ENCODE assay signal across 2 cellular contexts in the genomic region with DNA sequence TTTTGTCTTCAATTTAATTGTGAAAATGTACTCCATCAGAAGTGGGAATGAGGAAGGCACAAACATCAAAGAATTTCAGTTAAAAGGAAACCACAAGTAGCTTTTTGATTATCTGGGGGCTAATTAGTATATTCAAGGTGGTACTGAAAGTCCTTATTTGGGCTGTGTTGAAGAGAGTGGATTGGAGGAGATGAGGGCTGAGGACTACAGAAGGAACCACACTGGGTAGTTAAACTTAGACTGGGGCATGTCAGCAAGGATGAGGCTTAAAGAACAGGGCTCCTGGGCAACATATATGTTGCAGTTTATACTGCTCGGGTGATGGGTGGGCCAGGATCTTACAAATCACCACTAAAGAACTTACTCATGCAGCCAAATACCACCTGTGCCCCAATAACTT.
TF ChIP-seq lines count a peak whose summit lies in the region.

No MANE protein-coding gene starts in this region.

TF ChIP-seq in WTC11, 78 proteins besides CTCF, POLR2A, EP300 and RAD21:
- TF ChIP-seq ATF3 (CRISPR knock-in tag; conservative IDR thresholded peaks at IDR 0.05) (no peak), NR1H2 (CRISPR knock-in tag; IDR thresholded peaks at IDR 0.05) (no peak), CDX4 (CRISPR knock-in tag; IDR thresholded peaks at IDR 0.05; ENCODE audit: borderline replicate concordance) (no peak), JUN (CRISPR knock-in tag; IDR thresholded peaks at IDR 0.05) (no peak), KAT7 (CRISPR knock-in tag; IDR thresholded peaks at IDR 0.05; ENCODE audit: borderline replicate concordance) (no peak)
- TF ChIP-seq, protein P1, sequence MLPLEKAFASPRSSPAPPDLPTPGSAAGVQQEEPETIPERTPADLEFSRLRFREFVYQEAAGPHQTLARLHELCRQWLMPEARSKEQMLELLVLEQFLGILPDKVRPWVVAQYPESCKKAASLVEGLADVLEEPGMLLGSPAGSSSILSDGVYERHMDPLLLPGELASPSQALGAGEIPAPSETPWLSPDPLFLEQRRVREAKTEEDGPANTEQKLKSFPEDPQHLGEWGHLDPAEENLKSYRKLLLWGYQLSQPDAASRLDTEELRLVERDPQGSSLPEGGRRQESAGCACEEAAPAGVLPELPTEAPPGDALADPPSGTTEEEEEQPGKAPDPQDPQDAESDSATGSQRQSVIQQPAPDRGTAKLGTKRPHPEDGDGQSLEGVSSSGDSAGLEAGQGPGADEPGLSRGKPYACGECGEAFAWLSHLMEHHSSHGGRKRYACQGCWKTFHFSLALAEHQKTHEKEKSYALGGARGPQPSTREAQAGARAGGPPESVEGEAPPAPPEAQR (CRISPR knock-in tag; IDR thresholded peaks at IDR 0.05), result no peak
- TF ChIP-seq, protein P2, sequence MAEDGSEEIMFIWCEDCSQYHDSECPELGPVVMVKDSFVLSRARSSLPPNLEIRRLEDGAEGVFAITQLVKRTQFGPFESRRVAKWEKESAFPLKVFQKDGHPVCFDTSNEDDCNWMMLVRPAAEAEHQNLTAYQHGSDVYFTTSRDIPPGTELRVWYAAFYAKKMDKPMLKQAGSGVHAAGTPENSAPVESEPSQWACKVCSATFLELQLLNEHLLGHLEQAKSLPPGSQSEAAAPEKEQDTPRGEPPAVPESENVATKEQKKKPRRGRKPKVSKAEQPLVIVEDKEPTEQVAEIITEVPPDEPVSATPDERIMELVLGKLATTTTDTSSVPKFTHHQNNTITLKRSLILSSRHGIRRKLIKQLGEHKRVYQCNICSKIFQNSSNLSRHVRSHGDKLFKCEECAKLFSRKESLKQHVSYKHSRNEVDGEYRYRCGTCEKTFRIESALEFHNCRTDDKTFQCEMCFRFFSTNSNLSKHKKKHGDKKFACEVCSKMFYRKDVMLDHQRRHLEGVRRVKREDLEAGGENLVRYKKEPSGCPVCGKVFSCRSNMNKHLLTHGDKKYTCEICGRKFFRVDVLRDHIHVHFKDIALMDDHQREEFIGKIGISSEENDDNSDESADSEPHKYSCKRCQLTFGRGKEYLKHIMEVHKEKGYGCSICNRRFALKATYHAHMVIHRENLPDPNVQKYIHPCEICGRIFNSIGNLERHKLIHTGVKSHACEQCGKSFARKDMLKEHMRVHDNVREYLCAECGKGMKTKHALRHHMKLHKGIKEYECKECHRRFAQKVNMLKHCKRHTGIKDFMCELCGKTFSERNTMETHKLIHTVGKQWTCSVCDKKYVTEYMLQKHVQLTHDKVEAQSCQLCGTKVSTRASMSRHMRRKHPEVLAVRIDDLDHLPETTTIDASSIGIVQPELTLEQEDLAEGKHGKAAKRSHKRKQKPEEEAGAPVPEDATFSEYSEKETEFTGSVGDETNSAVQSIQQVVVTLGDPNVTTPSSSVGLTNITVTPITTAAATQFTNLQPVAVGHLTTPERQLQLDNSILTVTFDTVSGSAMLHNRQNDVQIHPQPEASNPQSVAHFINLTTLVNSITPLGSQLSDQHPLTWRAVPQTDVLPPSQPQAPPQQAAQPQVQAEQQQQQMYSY (CRISPR knock-in tag; IDR thresholded peaks at IDR 0.05), result no peak
- TF ChIP-seq, protein P3, sequence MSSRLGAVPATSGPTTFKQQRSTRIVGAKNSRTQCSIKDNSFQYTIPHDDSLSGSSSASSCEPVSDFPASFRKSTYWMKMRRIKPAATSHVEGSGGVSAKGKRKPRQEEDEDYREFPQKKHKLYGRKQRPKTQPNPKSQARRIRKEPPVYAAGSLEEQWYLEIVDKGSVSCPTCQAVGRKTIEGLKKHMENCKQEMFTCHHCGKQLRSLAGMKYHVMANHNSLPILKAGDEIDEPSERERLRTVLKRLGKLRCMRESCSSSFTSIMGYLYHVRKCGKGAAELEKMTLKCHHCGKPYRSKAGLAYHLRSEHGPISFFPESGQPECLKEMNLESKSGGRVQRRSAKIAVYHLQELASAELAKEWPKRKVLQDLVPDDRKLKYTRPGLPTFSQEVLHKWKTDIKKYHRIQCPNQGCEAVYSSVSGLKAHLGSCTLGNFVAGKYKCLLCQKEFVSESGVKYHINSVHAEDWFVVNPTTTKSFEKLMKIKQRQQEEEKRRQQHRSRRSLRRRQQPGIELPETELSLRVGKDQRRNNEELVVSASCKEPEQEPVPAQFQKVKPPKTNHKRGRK (CRISPR knock-in tag; IDR thresholded peaks at IDR 0.05; ENCODE audit: borderline replicate concordance), result no peak

TF ChIP-seq in GM12878, 131 proteins besides CTCF, POLR2A, EP300 and RAD21:
- TF ChIP-seq MYC (IDR thresholded peaks at IDR 0.05; ENCODE audit: insufficient read depth, insufficient read length, insufficient replicate concordance, low read length, severe bottlenecking), result no peak
- no peak for TF ChIP-seq MEF2B (IDR thresholded peaks at IDR 0.05; ENCODE audit: partially characterized antibody, poor library complexity, severe bottlenecking)
- peak; percentile 61 for TF ChIP-seq MTA2 (IDR thresholded peaks at IDR 0.05; ENCODE audit: low read depth)
- TF ChIP-seq ZNF622 (IDR thresholded peaks at IDR 0.05), result no peak
- no peak for TF ChIP-seq SPI1 (IDR thresholded peaks at IDR 0.05; ENCODE audit: borderline replicate concordance, insufficient read depth, low read depth, low read length)
- TF ChIP-seq, protein P4, sequence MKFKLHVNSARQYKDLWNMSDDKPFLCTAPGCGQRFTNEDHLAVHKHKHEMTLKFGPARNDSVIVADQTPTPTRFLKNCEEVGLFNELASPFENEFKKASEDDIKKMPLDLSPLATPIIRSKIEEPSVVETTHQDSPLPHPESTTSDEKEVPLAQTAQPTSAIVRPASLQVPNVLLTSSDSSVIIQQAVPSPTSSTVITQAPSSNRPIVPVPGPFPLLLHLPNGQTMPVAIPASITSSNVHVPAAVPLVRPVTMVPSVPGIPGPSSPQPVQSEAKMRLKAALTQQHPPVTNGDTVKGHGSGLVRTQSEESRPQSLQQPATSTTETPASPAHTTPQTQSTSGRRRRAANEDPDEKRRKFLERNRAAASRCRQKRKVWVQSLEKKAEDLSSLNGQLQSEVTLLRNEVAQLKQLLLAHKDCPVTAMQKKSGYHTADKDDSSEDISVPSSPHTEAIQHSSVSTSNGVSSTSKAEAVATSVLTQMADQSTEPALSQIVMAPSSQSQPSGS (IDR thresholded peaks at IDR 0.05; ENCODE audit: low read length), result no peak
